7 cellular contexts compared by ENCODE assay signal in genomic region chr7:153012203-153012602, GRCh38.
"Had no signal": no experiment of that assay in that cellular context is flagged by ENCODE, and none has a peak within 500 bp of the region (broad histone marks: within the 10 kb centered on the region; RNA-seq: fewer than 3 reads in every experiment).

No MANE protein-coding gene starts in this region.

- H3K4me1 Mint-ChIP-seq: IgD-negative memory B cell had no signal

- H3K27me3 Mint-ChIP-seq: IgD-negative memory B cell had no signal

- H3K27ac Mint-ChIP-seq: IgD-negative memory B cell had no signal

- DNase-seq: IMR-90, KBM-7 had no signal

- FAIRE-seq: HepG2, HTR-8/SVneo, K562 had no signal

- H3K4me3 Mint-ChIP-seq: IgD-negative memory B cell had no signal

- H3K4me3 ChIP-seq: K562 had no signal

- H3K27ac ChIP-seq: HL-60 had no signal

- ATAC-seq: HepG2, K562 had no signal
